In the genomic region with DNA sequence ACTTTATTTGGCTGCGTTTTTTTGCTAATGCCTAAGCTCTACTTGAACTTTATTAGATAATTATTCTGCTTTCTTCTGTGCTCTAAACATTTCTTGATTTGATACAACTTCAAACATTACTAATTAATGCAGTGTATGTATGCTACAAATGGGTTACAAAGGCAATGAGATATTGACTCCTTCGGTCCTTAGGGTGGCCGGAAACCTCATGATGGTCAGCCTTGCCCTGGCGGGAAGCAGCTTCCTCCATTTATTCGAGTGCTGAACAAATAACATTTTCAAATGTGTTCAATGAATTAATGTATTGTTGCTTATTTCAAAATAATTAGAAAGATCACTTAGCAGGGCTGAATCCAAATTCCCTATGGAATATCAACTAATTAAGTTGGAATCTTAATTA, we compare ENCODE assay signal across 15 cellular contexts. TPM values are rescaled to one million over a fixed set of nuclear protein-coding genes. Genes with fewer than 3 reads are reported as not detected.
DNase-seq lines count a peak whose midpoint lies in the region; ATAC-seq and TF ChIP-seq lines count a peak whose summit lies in the region.
"Had no signal": no experiment of that assay in that cellular context is flagged by ENCODE, and none has a peak within 500 bp of the region (broad histone marks: within the 10 kb centered on the region; RNA-seq: fewer than 3 reads in every experiment).

No MANE protein-coding gene starts in this region.

- H3K36me3 Mint-ChIP-seq in CD8-positive, alpha-beta T cell, result peaks cover 24% of the 10 kb centered on the region
- peaks cover 7% of the 10 kb centered on the region for H3K36me3 Mint-ChIP-seq in activated naive CD8-positive, alpha-beta T cell
- H3K36me3 Mint-ChIP-seq in naive thymus-derived CD8-positive, alpha-beta T cell, result peaks cover 0 to 3% (median 3%) of the 10 kb centered on the region in 3 donors

- no peak overlapping the region for H3K4me3 Mint-ChIP-seq in CD8-positive, alpha-beta T cell
- peak overlapping the region; percentile 90 for H3K4me3 Mint-ChIP-seq in activated naive CD8-positive, alpha-beta T cell
- H3K4me3 Mint-ChIP-seq in naive thymus-derived CD8-positive, alpha-beta T cell, result peak overlapping the region; percentile 37 to 97 (median 88)

- intact Hi-C loops in CD8-positive, alpha-beta T cell (cut with DNase I, micrococcal nuclease), result loop anchor here (5.0 to 10.0 kb wide), 6 partner anchors 35 to 1840 kb away; a partner anchor contains a TSS

- no peaks in the 10 kb centered on the region for H3K9me3 ChIP-seq in CD8-positive, alpha-beta T cell (ENCODE audit: low read length)

- CTCF ChIA-PET in CD8-positive, alpha-beta T cell (lab: Charles Lee), result interaction anchor here (2.2 to 2.3 kb wide), 2 partner anchors 8 to 63 kb away, joined by 7 to 8 read pairs; no protein-coding TSS in a partner anchor

- H3K27ac Mint-ChIP-seq in CD8-positive, alpha-beta T cell, result peak overlapping the region; percentile 86
- H3K27ac Mint-ChIP-seq in activated naive CD8-positive, alpha-beta T cell, result no peak overlapping the region
- peak overlapping the region in 8 of 10 donors; percentile 56 to 99 (median 82) for H3K27ac Mint-ChIP-seq in naive thymus-derived CD8-positive, alpha-beta T cell
- H3K27ac Mint-ChIP-seq: nephron progenitor cell had no signal

- H3K4me3 ChIP-seq in CD8-positive, alpha-beta T cell (ENCODE audit: low read depth, low read length), result peak overlapping the region; percentile 96

- H3K27me3 ChIP-seq in CD8-positive, alpha-beta T cell (ENCODE audit: insufficient read depth, low read length), result no peaks in the 10 kb centered on the region

- POLR2A ChIA-PET in CD8-positive, alpha-beta T cell (lab: Charles Lee), result interaction anchor here (0.8 to 2.0 kb wide), 4 partner anchors 33 to 116 kb away, joined by 3 to 4 read pairs (median 3); no protein-coding TSS in a partner anchor
- POLR2A ChIA-PET in naive thymus-derived CD8-positive, alpha-beta T cell (lab: Charles Lee), result interaction anchor here (0.7 to 4.3 kb wide), 5 partner anchors 9 to 124 kb away, joined by 3 to 18 read pairs (median 5); a partner anchor contains a TSS

- DNase-seq in CD8-positive, alpha-beta T cell, result no peak
- no peak for DNase-seq in naive thymus-derived CD8-positive, alpha-beta T cell
- DNase-seq in dedifferentiated amniotic fluid mesenchymal stem cell (ENCODE audit: extremely low spot score), result no peak
- no peak for DNase-seq in NCI-H1694 treated with DMSO at 0.1 percent for 48 hours (lab: John Stamatoyannopoulos, UW)
- DNase-seq: amniotic stem cell, COR-L47, hypothalamus, NCI-H1417 treated with DMSO at 0.1 percent for 48 hours, NCI-H510A treated with DMSO at 0.1 percent for 48 hours, nephron progenitor cell had no signal

- peaks cover 50% of the 10 kb centered on the region for H3K4me1 ChIP-seq in CD8-positive, alpha-beta T cell (ENCODE audit: insufficient read depth, low read length)

- H3K9me3 Mint-ChIP-seq in CD8-positive, alpha-beta T cell, result no peaks in the 10 kb centered on the region
- no peaks in the 10 kb centered on the region for H3K9me3 Mint-ChIP-seq in activated naive CD8-positive, alpha-beta T cell (ENCODE audit: low read depth)
- no peaks in the 10 kb centered on the region for H3K9me3 Mint-ChIP-seq in naive thymus-derived CD8-positive, alpha-beta T cell
- H3K9me3 Mint-ChIP-seq: nephron progenitor cell had no signal

- no peaks in the 10 kb centered on the region for H3K27me3 Mint-ChIP-seq in CD8-positive, alpha-beta T cell (ENCODE audit: low read depth)
- H3K27me3 Mint-ChIP-seq in activated naive CD8-positive, alpha-beta T cell, result no peaks in the 10 kb centered on the region
- no peaks in the 10 kb centered on the region for H3K27me3 Mint-ChIP-seq in naive thymus-derived CD8-positive, alpha-beta T cell

- ATAC-seq in CD8-positive, alpha-beta T cell, result no peak
- no peak for ATAC-seq in naive thymus-derived CD8-positive, alpha-beta T cell
- no peak for ATAC-seq in GM18907 (IDR thresholded peaks at IDR 0.05; ENCODE audit: unreplicated experiment)
- ATAC-seq: left lobe of liver, sciatic nerve had no signal

- no peak overlapping the region for H3K27ac ChIP-seq in CD8-positive, alpha-beta T cell (ENCODE audit: low read depth, low read length)

- H3K36me3 ChIP-seq in CD8-positive, alpha-beta T cell (ENCODE audit: insufficient read depth, low read length), result no peaks in the 10 kb centered on the region

- TF ChIP-seq CTCF in CD8-positive, alpha-beta T cell (IDR thresholded peaks at IDR 0.05), result no peak

- peaks cover 65% of the 10 kb centered on the region for H3K4me1 Mint-ChIP-seq in CD8-positive, alpha-beta T cell (ENCODE audit: low read depth)
- H3K4me1 Mint-ChIP-seq in activated naive CD8-positive, alpha-beta T cell (ENCODE audit: low read depth), result peaks cover 67% of the 10 kb centered on the region
- H3K4me1 Mint-ChIP-seq in naive thymus-derived CD8-positive, alpha-beta T cell, result peaks cover 38 to 68% (median 61%) of the 10 kb centered on the region in 4 donors

- TF ChIP-seq POLR2A in GM15510 (IDR thresholded peaks at IDR 0.05; ENCODE audit: borderline replicate concordance, extremely low read depth, insufficient read length), result peak; percentile 2

RNA-seq across cellular contexts. Expression of a gene that starts 3.9 kb away (rescaled TPM):
- 10 to 100 TPM; 49.5 to 49.6 TPM for total RNA-seq in CD8-positive, alpha-beta T cell
- total RNA-seq in naive thymus-derived CD8-positive, alpha-beta T cell, result 100 to 1,000 TPM; 105 to 107 TPM
- 10 to 100 TPM; 50.9 to 61.7 (median 52.4) TPM for polyA plus RNA-seq in naive thymus-derived CD8-positive, alpha-beta T cell

RNA-seq across cellular contexts. Expression of a gene that starts 55.7 kb away (rescaled TPM):
- 10 to 100 TPM; 46.5 to 49.9 TPM for total RNA-seq in CD8-positive, alpha-beta T cell
- 10 to 100 TPM; 82.9 to 98.6 TPM for total RNA-seq in naive thymus-derived CD8-positive, alpha-beta T cell
- polyA plus RNA-seq in naive thymus-derived CD8-positive, alpha-beta T cell, result 100 to 1,000 TPM in 1 of 3 donors, 1 to 10 TPM in 2; 6.4 to 126 (median 6.6) TPM
